ENCODE assay signal across 20 cellular contexts in the genomic region with DNA sequence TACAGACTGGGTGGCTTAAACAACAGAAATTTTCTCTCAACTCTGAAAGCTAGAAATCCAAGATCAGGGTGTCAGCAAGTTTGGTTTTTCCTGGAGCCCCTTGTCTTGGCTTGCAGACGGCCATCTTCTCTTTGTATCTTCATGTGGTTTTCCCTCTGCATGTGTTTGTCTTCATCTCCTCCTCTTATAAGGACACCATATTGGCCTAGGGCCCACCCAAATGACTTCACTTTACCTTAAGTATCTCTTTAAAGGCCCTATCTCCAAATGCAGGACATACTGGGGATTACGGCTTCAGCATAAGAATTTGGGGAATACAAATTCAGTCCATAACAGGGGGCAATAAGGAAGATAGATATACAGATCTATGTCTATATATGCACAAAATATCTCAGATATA.
DNase-seq lines count a peak whose midpoint lies in the region; ATAC-seq, FAIRE-seq and TF ChIP-seq lines count a peak whose summit lies in the region.
"Had no signal": no experiment of that assay in that cellular context is flagged by ENCODE, and none has a peak within 500 bp of the region (broad histone marks: within the 10 kb centered on the region; RNA-seq: fewer than 3 reads in every experiment).

No MANE protein-coding gene starts in this region.

- TF ChIP-seq RAD21 in IMR-90 (IDR thresholded peaks at IDR 0.05; ENCODE audit: low read length) (no peak), H1 (IDR thresholded peaks at IDR 0.05 in 1 of 2, conservative IDR thresholded peaks at IDR 0.05 in 1 of 2; ENCODE audit: low read depth in 2 of 2, low read length in 2 of 2) (no peak)

- 0 out of 2 replicates have a peak overlapping the region, but pooled peaks have one; percentile 72 for H2AFZ ChIP-seq in GM23338
- no peak overlapping the region for H2AFZ ChIP-seq in IMR-90 (replicated peaks; ENCODE audit: low read length, poor library complexity)
- H2AFZ ChIP-seq in H1 (ENCODE audit: low read length) = 0 out of 2 replicates have a peak overlapping the region, but pooled peaks have one; percentile 33
- H2AFZ ChIP-seq in neuronal stem cell (ENCODE audit: low read length) = peak overlapping the region; percentile 12

- H4K8ac ChIP-seq in IMR-90 (ENCODE audit: low read depth in 2 of 2, low read length in 2 of 2) = 0 out of 4 replicates have a peak overlapping the region, but pooled peaks of 1 of the 2 experiments have one; percentile 14
- no peak overlapping the region for H4K8ac ChIP-seq in H1 (ENCODE audit: extremely low read depth, insufficient read depth, low read length)
- no peak overlapping the region for H4K8ac ChIP-seq in neuronal stem cell (ENCODE audit: low read depth, low read length)

- H3K14ac ChIP-seq in IMR-90 (replicated peaks; ENCODE audit: low read depth, low read length) = 0 out of 2 replicates have a peak overlapping the region, but pooled peaks have one; percentile 13
- H3K14ac ChIP-seq in H1 (ENCODE audit: insufficient read length) = no peak overlapping the region
- H3K14ac ChIP-seq in neuronal stem cell (ENCODE audit: low read length) = no peak overlapping the region

- H3K27ac ChIP-seq in GM23338 (ENCODE audit: low read depth) (no peak overlapping the region), IMR-90 (ENCODE audit: insufficient read depth, low read length) (no peak overlapping the region), H1 (ENCODE audit: low read depth, low read length) (no peak overlapping the region), neuronal stem cell (replicated peaks; ENCODE audit: low read length) (no peak overlapping the region), coronary artery (no peak overlapping the region)
- H3K27ac ChIP-seq: BLaER1, KMS-11 had no signal

- dilution Hi-C loops in IMR-90 (cut with HindIII; ENCODE audit: low sequenced_read_pairs, unreplicated experiment) = no loop called here

- CTCF ChIA-PET in IMR-90 (lab: Yijun Ruan, JAX) (no interaction called here), H1 (lab: Charles Lee; ENCODE audit: partially characterized antibody) (interaction anchor here (1.3 kb wide), 1 partner anchor 28 kb away, joined by 3 read pairs; no protein-coding TSS in a partner anchor)

- H3K4me2 ChIP-seq in GM23338 (no peak overlapping the region), IMR-90 (ENCODE audit: low read depth, low read length) (no peak overlapping the region), H1 (ENCODE audit: insufficient read depth in 1 of 2, low read depth in 2 of 2, low read length in 2 of 2) (no peak overlapping the region), neuronal stem cell (ENCODE audit: insufficient read depth, low read length, poor library complexity, severe bottlenecking) (no peak overlapping the region)
- H3K4me2 ChIP-seq: BLaER1, KMS-11 had no signal

- no peaks in the 10 kb centered on the region for H3K23me2 ChIP-seq in H1 (ENCODE audit: low read depth, low read length)

- no peak for FAIRE-seq in H1 (lab: Jason Lieb, UNC)
- FAIRE-seq: GM12891, GM19239, HepG2 had no signal

- H3K56ac ChIP-seq in IMR-90 (ENCODE audit: extremely low read depth, insufficient read depth, low read length) = no peak overlapping the region
- no peak overlapping the region for H3K56ac ChIP-seq in H1 (replicated peaks; ENCODE audit: insufficient read length, low read depth, low read length)

- TF ChIP-seq POLR2A in IMR-90 (IDR thresholded peaks at IDR 0.05; ENCODE audit: low read depth, low read length) (no peak), H1 (IDR thresholded peaks at IDR 0.05; ENCODE audit: control extremely low read depth in 1 of 2, low read depth in 2 of 2, low read length in 2 of 2) (no peak)

- H3K27ac Mint-ChIP-seq in GM23338 = no peak overlapping the region; the same call in 1 of the 2 replicates
- H3K27ac Mint-ChIP-seq: CD14-positive monocyte; CD4-positive, alpha-beta memory T cell had no signal

- no TSS peak for BruUV-seq in IMR-90 (replicated peaks; lab: Mats Ljungman, UMichigan)

- H3K9ac ChIP-seq in IMR-90 (ENCODE audit: low read depth, low read length) (no peak overlapping the region), H1 (replicated peaks in 1 of 4; ENCODE audit: extremely low read depth in 1 of 4, low read depth in 3 of 4, low read length in 3 of 4) (no peak overlapping the region), neuronal stem cell (ENCODE audit: low read depth, low read length, poor library complexity) (no peak overlapping the region)
- H3K9ac ChIP-seq: BLaER1, KMS-11 had no signal

- H3K79me2 ChIP-seq in GM23338 (replicated peaks; ENCODE audit: insufficient read depth) (no peaks in the 10 kb centered on the region), H1 (ENCODE audit: control insufficient read depth in 1 of 2, insufficient read depth in 2 of 2, low read length in 2 of 2) (no peaks in the 10 kb centered on the region)

- H2BK5ac ChIP-seq in IMR-90 (ENCODE audit: low read depth, low read length, poor library complexity, severe bottlenecking) (no peak overlapping the region), H1 (ENCODE audit: low read depth, low read length) (0 out of 2 replicates have a peak overlapping the region, but pooled peaks have one; percentile 71), neuronal stem cell (ENCODE audit: low read length) (no peak overlapping the region)

- TF ChIP-seq EP300 in H1 (IDR thresholded peaks at IDR 0.05; ENCODE audit: borderline replicate concordance in 1 of 2, low read depth in 2 of 2, low read length in 2 of 2) = no peak

- no peak overlapping the region for H3K4me3 ChIP-seq in GM23338
- H3K4me3 ChIP-seq in IMR-90 (ENCODE audit: insufficient read depth, low read depth, low read length) = no peak overlapping the region
- no peak overlapping the region for H3K4me3 ChIP-seq in H1 (ENCODE audit: extremely low read depth in 1 of 4, insufficient read depth in 2 of 4, low read depth in 3 of 4, low read length in 4 of 4)
- H3K4me3 ChIP-seq in neuronal stem cell (ENCODE audit: low read length in 2 of 2) = no peak overlapping the region
- no peak overlapping the region for H3K4me3 ChIP-seq in coronary artery
- H3K4me3 ChIP-seq: BLaER1, HAP-1 had no signal

- H3K4me1 ChIP-seq in GM23338 (ENCODE audit: insufficient read depth) (peaks cover 5% of the 10 kb centered on the region; the same call in 1 of the 2 replicates), IMR-90 (ENCODE audit: control insufficient read depth, insufficient read depth, low read length) (peaks cover 10% of the 10 kb centered on the region; the same call in 1 of the 2 replicates), H1 (replicated peaks in 1 of 4; ENCODE audit: control insufficient read depth in 3 of 4, insufficient read depth in 4 of 4, low read length in 3 of 4) (peaks cover 0 to 4% (median 0%) of the 10 kb centered on the region in 4 experiments; a peak in 2 of 7 replicates), neuronal stem cell (ENCODE audit: control insufficient read depth in 2 of 2, insufficient read depth in 1 of 2, low read depth in 1 of 2, low read length in 2 of 2) (peaks cover 2 to 3% of the 10 kb centered on the region in 2 donors)
- H3K4me1 ChIP-seq: BLaER1 had no signal

- no peaks in the 10 kb centered on the region for H3K27me3 ChIP-seq in GM23338 (ENCODE audit: insufficient read depth)
- no peaks in the 10 kb centered on the region for H3K27me3 ChIP-seq in IMR-90 (ENCODE audit: control insufficient read depth, insufficient read depth, low read length)
- no peaks in the 10 kb centered on the region for H3K27me3 ChIP-seq in H1 (replicated peaks in 1 of 4; ENCODE audit: control insufficient read depth in 3 of 4, extremely low read depth in 1 of 4, insufficient read depth in 3 of 4, low read length in 3 of 4)
- no peaks in the 10 kb centered on the region for H3K27me3 ChIP-seq in neuronal stem cell (ENCODE audit: control insufficient read depth in 3 of 3, insufficient read depth in 3 of 3, low read depth in 1 of 3, low read length in 3 of 3)
- H3K27me3 ChIP-seq: BLaER1 had no signal

- DNase-seq in GM23338 (ENCODE audit: low spot score) = no peak
- DNase-seq in IMR-90 = no peak
- no peak for DNase-seq in H1 (ENCODE audit: low read depth in 1 of 2, low spot score in 2 of 2)
- DNase-seq in neuronal stem cell (ENCODE audit: low spot score) = no peak
- no peak for DNase-seq in coronary artery (ENCODE audit: low spot score)
- DNase-seq in DMS153 treated with DMSO at 0.1 percent for 48 hours (lab: John Stamatoyannopoulos, UW; ENCODE audit: unreplicated experiment) = no peak
- DNase-seq: Calu3; CD4-positive, alpha-beta memory T cell; DMS53; DND-41; EL; GOT3 had no signal

- no peaks in the 10 kb centered on the region for H3K79me1 ChIP-seq in IMR-90 (ENCODE audit: low read depth in 1 of 2, low read length in 2 of 2)
- no peaks in the 10 kb centered on the region for H3K79me1 ChIP-seq in H1 (ENCODE audit: low read depth, low read length)
- H3K79me1 ChIP-seq in neuronal stem cell (ENCODE audit: low read depth, low read length) = no peaks in the 10 kb centered on the region

- H3K36me3 ChIP-seq in GM23338 (ENCODE audit: insufficient read depth) (no peaks in the 10 kb centered on the region), IMR-90 (ENCODE audit: control insufficient read depth, insufficient read depth, low read length) (no peaks in the 10 kb centered on the region), H1 (ENCODE audit: control insufficient read depth in 2 of 4, insufficient read depth in 4 of 4, low read length in 3 of 4) (no peaks in the 10 kb centered on the region), neuronal stem cell (replicated peaks in 1 of 2; ENCODE audit: control insufficient read depth in 2 of 2, insufficient read depth in 2 of 2, low read length in 2 of 2) (no peaks in the 10 kb centered on the region)
- H3K36me3 ChIP-seq: BLaER1, HAP-1 had no signal

- TF ChIP-seq CTCF in GM23338 (conservative IDR thresholded peaks at IDR 0.05; ENCODE audit: low read depth in 2 of 2) (no peak), IMR-90 (conservative IDR thresholded peaks at IDR 0.05; ENCODE audit: low read depth, low read length) (no peak), H1 (IDR thresholded peaks at IDR 0.05; ENCODE audit: control extremely low read depth in 1 of 3, insufficient read depth in 1 of 3, low read depth in 1 of 3, low read length in 3 of 3) (no peak), coronary artery (IDR thresholded peaks at IDR 0.05) (no peak)

- 0 out of 2 replicates have a peak overlapping the region, but pooled peaks have one; percentile 50 for H2BK12ac ChIP-seq in H1 (ENCODE audit: low read depth, low read length)
- no peak overlapping the region for H2BK12ac ChIP-seq in neuronal stem cell (ENCODE audit: low read length)

- H3K4me3 Mint-ChIP-seq in GM23338 = no peak overlapping the region
- H3K4me3 Mint-ChIP-seq: CD14-positive monocyte; CD4-positive, alpha-beta memory T cell had no signal

- intact Hi-C loops in IMR-90 (cut with micrococcal nuclease) = loop anchor here (5.0 kb wide), 1 partner anchor 146 kb away; no protein-coding TSS in a partner anchor

- no peaks in the 10 kb centered on the region for H3F3A ChIP-seq in GM23338 (replicated peaks; ENCODE audit: low read depth)

- H3K36me3 Mint-ChIP-seq in GM23338 (ENCODE audit: low read depth) = peaks cover 27% of the 10 kb centered on the region
- H3K36me3 Mint-ChIP-seq: CD14-positive monocyte; CD4-positive, alpha-beta memory T cell had no signal

- H3K18ac ChIP-seq in IMR-90 (ENCODE audit: low read depth, low read length) (peak overlapping the region; percentile 26; the same call in 1 of the 2 replicates), H1 (ENCODE audit: extremely low read depth, low read length) (no peak overlapping the region), neuronal stem cell (ENCODE audit: low read length) (no peak overlapping the region)

- H4K20me1 ChIP-seq in GM23338 (replicated peaks; ENCODE audit: insufficient read depth) = no peaks in the 10 kb centered on the region
- no peaks in the 10 kb centered on the region for H4K20me1 ChIP-seq in IMR-90 (ENCODE audit: insufficient read depth, low read length)
- no peaks in the 10 kb centered on the region for H4K20me1 ChIP-seq in H1 (replicated peaks in 1 of 2; ENCODE audit: control insufficient read depth in 1 of 2, insufficient read depth in 2 of 2, low read length in 2 of 2)
- H4K20me1 ChIP-seq: BLaER1 had no signal

- H3K9me3 ChIP-seq in IMR-90 (ENCODE audit: control insufficient read depth, insufficient read depth, low read length) (peaks cover 7% of the 10 kb centered on the region), H1 (ENCODE audit: insufficient read depth in 2 of 2, low read depth in 1 of 2, low read length in 1 of 2) (peaks cover 0 to 4% of the 10 kb centered on the region in 2 experiments; a peak in 2 of 4 replicates), neuronal stem cell (replicated peaks in 1 of 2; ENCODE audit: control insufficient read depth in 2 of 2, insufficient read depth in 1 of 2, low read depth in 1 of 2, low read length in 2 of 2) (peaks cover 0 to 4% of the 10 kb centered on the region in 2 donors)
- H3K9me3 ChIP-seq: HAP-1 had no signal

- H2BK15ac ChIP-seq in IMR-90 (ENCODE audit: low read depth, low read length) = peak overlapping the region; percentile 41; the same call in 1 of the 3 replicates
- no peak overlapping the region for H2BK15ac ChIP-seq in H1 (ENCODE audit: low read length)
- H2BK15ac ChIP-seq in neuronal stem cell (ENCODE audit: low read length) = no peak overlapping the region

- H2AK9ac ChIP-seq in IMR-90 (replicated peaks; ENCODE audit: low read depth, low read length, poor library complexity) = no peak overlapping the region

- H3K27me3 Mint-ChIP-seq in GM23338 (ENCODE audit: insufficient read depth, low read depth, poor library complexity) = peaks cover 3% of the 10 kb centered on the region

- in situ Hi-C loops in IMR-90 (cut with MboI; ENCODE audit: low sequenced_read_pairs) = no loop called here

- POLR2A ChIA-PET in IMR-90 (lab: Charles Lee; ENCODE audit: unreplicated experiment) (no interaction called here), H1 (lab: Charles Lee; ENCODE audit: partially characterized antibody) (no interaction called here)

- H2BK120ac ChIP-seq in IMR-90 (ENCODE audit: low read depth, low read length) (peak overlapping the region; percentile 3), H1 (replicated peaks; ENCODE audit: low read depth, low read length) (peak overlapping the region; percentile 64), neuronal stem cell (ENCODE audit: low read depth, low read length) (no peak overlapping the region)

- no peak overlapping the region for H2AK5ac ChIP-seq in IMR-90 (ENCODE audit: low read depth, low read length)
- no peak overlapping the region for H2AK5ac ChIP-seq in H1 (ENCODE audit: low read depth, low read length)
- no peak overlapping the region for H2AK5ac ChIP-seq in neuronal stem cell (ENCODE audit: low read depth, low read length)

- H3K9me1 ChIP-seq in IMR-90 (ENCODE audit: insufficient read depth, low read length) = peaks cover 2% of the 10 kb centered on the region

- no peak for ATAC-seq in GM23338
- ATAC-seq in IMR-90 (ENCODE audit: low read depth) = no peak
- ATAC-seq in GM19397 (IDR thresholded peaks at IDR 0.05; ENCODE audit: unreplicated experiment) = no peak
- ATAC-seq: HepG2 had no signal

- H4K91ac ChIP-seq in IMR-90 (ENCODE audit: insufficient read depth, low read depth, low read length) (0 out of 2 replicates have a peak overlapping the region, but pooled peaks have one; percentile 33), H1 (replicated peaks; ENCODE audit: insufficient read length, low read length) (peak overlapping the region; percentile 17), neuronal stem cell (ENCODE audit: low read depth, low read length, poor library complexity) (no peak overlapping the region)

- H3K9me3 Mint-ChIP-seq in GM23338 = peaks cover 26% of the 10 kb centered on the region

- H3K23ac ChIP-seq in IMR-90 (ENCODE audit: low read depth, low read length) (no peak overlapping the region), H1 (ENCODE audit: insufficient read length) (no peak overlapping the region), neuronal stem cell (ENCODE audit: low read depth, low read length, poor library complexity) (no peak overlapping the region)

- WGBS in IMR-90 (ENCODE audit: extremely low coverage in 2 of 2, insufficient read length in 1 of 2), 2 experiments = 100% methylated on average over 1 of the region's 2 CpGs; no CpG with 5 or more reads in 1 of the 2 experiments
- 94% methylated on average over 2 of the region's 2 CpGs; no CpG with 5 or more reads in 1 of the 2 experiments for WGBS in H1 (ENCODE audit: extremely low coverage in 1 of 2, insufficient coverage in 1 of 2, insufficient read length in 1 of 2, insufficient replicate concordance in 2 of 2, low coverage in 1 of 2, low lambda C conversion rate in 2 of 2, missing lambda C conversion rate in 1 of 2), 2 experiments
- WGBS in neuronal stem cell (ENCODE audit: extremely low coverage in 2 of 2, insufficient read length in 2 of 2, insufficient replicate concordance in 1 of 2), 2 donors = no CpG with 5 or more reads among the region's 2 CpGs

- H3K9me2 ChIP-seq in GM23338 (ENCODE audit: insufficient read depth) = peaks cover 5% of the 10 kb centered on the region; the same call in 1 of the 2 replicates

- H2BK20ac ChIP-seq in IMR-90 (ENCODE audit: low read depth, low read length) (peak overlapping the region; percentile 78), H1 (ENCODE audit: low read length) (no peak overlapping the region)

- no peak overlapping the region; the same call in 1 of the 2 replicates for H4K5ac ChIP-seq in IMR-90 (ENCODE audit: low read depth, low read length)
- H4K5ac ChIP-seq in H1 (ENCODE audit: insufficient read length, low read depth, low read length) = no peak overlapping the region

- peaks cover 13% of the 10 kb centered on the region for H3K4me1 Mint-ChIP-seq in GM23338
- H3K4me1 Mint-ChIP-seq: CD14-positive monocyte; CD4-positive, alpha-beta memory T cell had no signal

- peak overlapping the region; percentile 65; the same call in 1 of the 2 replicates for H3K4ac ChIP-seq in IMR-90 (ENCODE audit: low read depth, low read length)
- no peak overlapping the region for H3K4ac ChIP-seq in H1 (replicated peaks; ENCODE audit: insufficient read length, low read depth, low read length)
- no peak overlapping the region for H3K4ac ChIP-seq in neuronal stem cell (ENCODE audit: low read length)
